Comparison of ENCODE assay signal across 31 cellular contexts in the genomic region with DNA sequence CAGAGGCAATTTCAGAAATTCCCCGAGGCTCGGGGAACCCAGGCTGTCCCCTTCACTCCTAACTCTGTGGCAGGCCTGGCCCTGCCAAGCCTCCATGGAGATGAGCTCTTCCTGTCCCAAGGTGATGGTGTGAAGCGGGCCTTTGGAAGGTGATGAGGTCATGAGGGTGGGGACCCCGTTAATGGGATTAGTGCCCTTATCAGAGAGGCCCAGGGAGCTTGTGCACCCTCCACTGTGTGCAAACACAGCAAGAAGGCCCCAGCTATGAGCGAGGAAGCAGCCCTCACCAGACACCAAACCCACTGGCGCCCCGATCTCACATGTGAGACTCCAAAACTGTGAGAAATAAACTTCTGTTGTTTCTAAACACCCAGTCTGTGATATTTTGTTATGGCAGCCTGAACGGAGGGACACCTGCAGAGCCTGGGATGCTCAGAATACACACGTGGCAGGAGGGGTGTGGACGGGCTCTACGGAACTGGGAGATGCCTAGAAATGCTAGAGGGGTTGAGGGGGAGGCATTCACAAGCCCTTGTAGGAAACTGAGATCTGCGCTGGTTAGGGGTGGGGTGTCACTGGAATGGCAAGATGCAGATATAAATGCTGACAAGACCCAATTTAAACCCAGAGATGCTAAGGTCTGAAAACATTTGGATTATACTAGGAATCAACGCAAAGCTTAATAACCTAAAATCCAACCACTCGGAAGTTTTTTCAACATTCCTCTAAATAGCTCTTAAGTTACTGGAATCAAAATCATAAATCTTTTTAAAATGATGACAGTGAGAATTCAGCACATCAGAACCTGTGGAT. TPM values are rescaled to one million over a fixed set of nuclear protein-coding genes. Genes with fewer than 3 reads are reported as not detected.
"Had no signal": no experiment of that assay in that cellular context is flagged by ENCODE, and none has a peak within 500 bp of the region (broad histone marks: within the 10 kb centered on the region; RNA-seq: fewer than 3 reads in every experiment).

No MANE protein-coding gene starts in this region.

- H3K9me3 ChIP-seq: adrenal gland, ascending aorta, esophagus squamous epithelium, mucosa of descending colon, right lobe of liver had no signal

- H3K36me3 Mint-ChIP-seq: activated CD4-positive, alpha-beta memory T cell treated with anti-CD3 and anti-CD28 coated beads for 36 hours; activated naive CD8-positive, alpha-beta T cell treated with anti-CD3 and anti-CD28 coated beads for 36 hours; brain; stimulated activated effector memory CD8-positive, alpha-beta T cell treated with anti-CD3 and anti-CD28 coated beads, Interleukin-12 subunit alpha, Interleukin-12 subunit beta, amount 100 ng/mL, for 72 hours; type B pancreatic cell had no signal

- DNase-seq: activated CD4-positive, alpha-beta memory T cell treated with anti-CD3 and anti-CD28 coated beads for 36 hours; activated CD4-positive, alpha-beta T cell treated with anti-CD3 and anti-CD28 coated beads, Interleukin-2, amount 10 ng/mL, durations not matched to agents 24 days and 14 days; activated CD4-positive, CD25-positive, alpha-beta regulatory T cell treated with anti-CD3 and anti-CD28 coated beads, Interleukin-2, amount 50 U/mL, for 72 hours; activated CD8-positive, alpha-beta memory T cell treated with anti-CD3 and anti-CD28 coated beads, Interleukin-2, amount 50 U/mL, for 4 hours; activated naive CD4-positive, alpha-beta T cell treated with anti-CD3 and anti-CD28 coated beads for 36 hours; activated naive CD8-positive, alpha-beta T cell treated with anti-CD3 and anti-CD28 coated beads for 36 hours; activated T-cell treated with anti-CD3 and anti-CD28 coated beads, Interleukin-2, amount 50 U/mL, for 1 hour; adrenal gland; caudate nucleus; effector CD4-positive, alpha-beta T cell; esophagus squamous epithelium; foreskin melanocyte; heart right ventricle; occipital lobe; stimulated activated CD4-positive, alpha-beta T cell treated with anti-CD3 and anti-CD28 coated beads, Interleukin-12 subunit alpha, Interleukin-12 subunit beta, amount 100 ng/mL, for 4 hours; stimulated activated CD4-positive, alpha-beta T cell treated with anti-CD3 and anti-CD28 coated beads, Interleukin-4, amount 100 ng/mL, for 1 hour; T-helper 2 cell had no signal

- H3K4me3 Mint-ChIP-seq: activated CD4-positive, alpha-beta memory T cell treated with anti-CD3 and anti-CD28 coated beads for 36 hours; activated CD4-positive, alpha-beta T cell treated with anti-CD3 and anti-CD28 coated beads, Interleukin-2, amount 10 ng/mL, durations not matched to agents 24 days and 14 days; activated naive CD4-positive, alpha-beta T cell treated with anti-CD3 and anti-CD28 coated beads for 36 hours; activated naive CD8-positive, alpha-beta T cell treated with anti-CD3 and anti-CD28 coated beads for 36 hours; activated T-helper 1 cell treated with anti-CD3 and anti-CD28 coated beads, Interleukin-12 subunit alpha, Interleukin-12 subunit beta, Interleukin-2, Interleukin-4 antibody, amounts not matched to agents 30 ng/mL and 10 ng/mL and 1 ng/mL, durations not matched to agents 14 hours and 24 hours and 36 hours; brain; dendritic cell treated with granulocyte-macrophage colony-stimulating factor and Interleukin-4, amounts not matched to agents 40 ng/mL and 50 ng/mL, for 4 days; neural crest cell; stimulated activated effector memory CD8-positive, alpha-beta T cell treated with anti-CD3 and anti-CD28 coated beads, Interleukin-12 subunit alpha, Interleukin-12 subunit beta, amount 100 ng/mL, for 72 hours; stimulated activated naive CD8-positive, alpha-beta T cell treated with anti-CD3 and anti-CD28 coated beads, Interleukin-15, Interleukin-2, amounts not matched to agents 100 ng/mL and 50 ng/mL, for 24 hours; type B pancreatic cell had no signal

- H3K27me3 Mint-ChIP-seq: activated CD4-positive, alpha-beta T cell treated with anti-CD3 and anti-CD28 coated beads, Interleukin-2, amount 10 ng/mL, durations not matched to agents 24 days and 14 days; activated naive CD8-positive, alpha-beta T cell treated with anti-CD3 and anti-CD28 coated beads for 36 hours; brain; dendritic cell treated with granulocyte-macrophage colony-stimulating factor and Interleukin-4, amounts not matched to agents 40 ng/mL and 50 ng/mL, for 4 days; type B pancreatic cell had no signal

- H3K27me3 ChIP-seq: adrenal gland, ascending aorta, esophagus squamous epithelium, right lobe of liver had no signal

- H3K9me3 Mint-ChIP-seq: activated CD4-positive, alpha-beta T cell treated with anti-CD3 and anti-CD28 coated beads, Interleukin-2, amount 10 ng/mL, durations not matched to agents 24 days and 14 days; dendritic cell treated with granulocyte-macrophage colony-stimulating factor and Interleukin-4, amounts not matched to agents 40 ng/mL and 50 ng/mL, for 4 days; neural crest cell; type B pancreatic cell had no signal

- H3K27ac Mint-ChIP-seq: activated CD4-positive, alpha-beta memory T cell treated with anti-CD3 and anti-CD28 coated beads for 36 hours; activated CD4-positive, alpha-beta T cell treated with anti-CD3 and anti-CD28 coated beads, Interleukin-2, amount 10 ng/mL, durations not matched to agents 24 days and 14 days; activated naive CD4-positive, alpha-beta T cell treated with anti-CD3 and anti-CD28 coated beads for 36 hours; activated naive CD8-positive, alpha-beta T cell treated with anti-CD3 and anti-CD28 coated beads for 36 hours; activated T-helper 1 cell treated with anti-CD3 and anti-CD28 coated beads, Interleukin-12 subunit alpha, Interleukin-12 subunit beta, Interleukin-2, Interleukin-4 antibody, amounts not matched to agents 30 ng/mL and 10 ng/mL and 1 ng/mL, durations not matched to agents 14 hours and 24 hours and 36 hours; dendritic cell treated with granulocyte-macrophage colony-stimulating factor and Interleukin-4, amounts not matched to agents 40 ng/mL and 50 ng/mL, for 4 days; stimulated activated effector memory CD8-positive, alpha-beta T cell treated with anti-CD3 and anti-CD28 coated beads, Interleukin-12 subunit alpha, Interleukin-12 subunit beta, amount 100 ng/mL, for 72 hours; stimulated activated naive CD8-positive, alpha-beta T cell treated with anti-CD3 and anti-CD28 coated beads, Interleukin-15, Interleukin-2, amounts not matched to agents 100 ng/mL and 50 ng/mL, for 24 hours; type B pancreatic cell had no signal

- ATAC-seq: heart right ventricle; left lobe of liver; mucosa of descending colon; right lobe of liver; stimulated activated effector memory CD8-positive, alpha-beta T cell treated with anti-CD3 and anti-CD28 coated beads, Interleukin-12 subunit alpha, Interleukin-12 subunit beta, amount 100 ng/mL, for 72 hours had no signal

- H3K36me3 ChIP-seq: adrenal gland, ascending aorta, esophagus squamous epithelium, heart right ventricle, right lobe of liver had no signal

- H3K27ac ChIP-seq: adrenal gland, ascending aorta, epithelial cell of prostate, esophagus squamous epithelium, heart right ventricle, right lobe of liver had no signal

- H3K4me1 Mint-ChIP-seq: activated CD4-positive, alpha-beta T cell treated with anti-CD3 and anti-CD28 coated beads, Interleukin-2, amount 10 ng/mL, durations not matched to agents 24 days and 14 days; activated naive CD8-positive, alpha-beta T cell treated with anti-CD3 and anti-CD28 coated beads for 36 hours; stimulated activated effector memory CD8-positive, alpha-beta T cell treated with anti-CD3 and anti-CD28 coated beads, Interleukin-12 subunit alpha, Interleukin-12 subunit beta, amount 100 ng/mL, for 72 hours had no signal

- H3K4me3 ChIP-seq: adrenal gland, ascending aorta, esophagus squamous epithelium, heart right ventricle, lung, mucosa of descending colon, right lobe of liver had no signal

- H3K4me1 ChIP-seq: adrenal gland, right lobe of liver had no signal

RNA-seq across cellular contexts. Expression of a gene that starts 46.9 kb away (rescaled TPM):
- total RNA-seq: activated CD4-positive, alpha-beta memory T cell treated with anti-CD3 and anti-CD28 coated beads for 36 hours; activated CD4-positive, alpha-beta T cell treated with anti-CD3 and anti-CD28 coated beads, Interleukin-2, amount 10 ng/mL, durations not matched to agents 24 days and 14 days; activated CD8-positive, alpha-beta memory T cell treated with anti-CD3 and anti-CD28 coated beads for 36 hours; activated naive CD4-positive, alpha-beta T cell treated with anti-CD3 and anti-CD28 coated beads for 36 hours; activated naive CD8-positive, alpha-beta T cell treated with anti-CD3 and anti-CD28 coated beads for 36 hours; activated T-helper 1 cell treated with anti-CD3 and anti-CD28 coated beads, Interleukin-12 subunit alpha, Interleukin-12 subunit beta, Interleukin-2, Interleukin-4 antibody, amounts not matched to agents 30 ng/mL and 10 ng/mL and 1 ng/mL, durations not matched to agents 14 hours and 24 hours and 36 hours had no signal
